In genomic region chr10:93073539-93074136, GRCh38 we compare ENCODE assay signal across 8 cellular contexts. TPM values are rescaled to one million over a fixed set of nuclear protein-coding genes. Genes with fewer than 3 reads are reported as not detected.
DNase-seq lines count a peak whose midpoint lies in the region; ATAC-seq and TF ChIP-seq lines count a peak whose summit lies in the region.

A gene with protein sequence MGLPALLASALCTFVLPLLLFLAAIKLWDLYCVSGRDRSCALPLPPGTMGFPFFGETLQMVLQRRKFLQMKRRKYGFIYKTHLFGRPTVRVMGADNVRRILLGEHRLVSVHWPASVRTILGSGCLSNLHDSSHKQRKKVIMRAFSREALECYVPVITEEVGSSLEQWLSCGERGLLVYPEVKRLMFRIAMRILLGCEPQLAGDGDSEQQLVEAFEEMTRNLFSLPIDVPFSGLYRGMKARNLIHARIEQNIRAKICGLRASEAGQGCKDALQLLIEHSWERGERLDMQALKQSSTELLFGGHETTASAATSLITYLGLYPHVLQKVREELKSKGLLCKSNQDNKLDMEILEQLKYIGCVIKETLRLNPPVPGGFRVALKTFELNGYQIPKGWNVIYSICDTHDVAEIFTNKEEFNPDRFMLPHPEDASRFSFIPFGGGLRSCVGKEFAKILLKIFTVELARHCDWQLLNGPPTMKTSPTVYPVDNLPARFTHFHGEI (plus strand): TSS chr10:93073893. CDS start chr10:93073935, 42 bp downstream.

- no peak for TF ChIP-seq CTCF in tibial artery (IDR thresholded peaks at IDR 0.05)

- peaks cover 0 to 69% of the 10 kb centered on the region in 2 donors for H3K27me3 ChIP-seq in tibial artery

- no peaks in the 10 kb centered on the region for H3K9me3 ChIP-seq in tibial artery

- H3K27ac ChIP-seq in tibial artery: no peak within 1 kb of the TSS

- no peaks in the 10 kb centered on the region for H3K36me3 ChIP-seq in tibial artery

- peak; percentile 62 for DNase-seq in activated CD8-positive, alpha-beta memory T cell treated with anti-CD3 and anti-CD28 coated beads for 24 hours
- DNase-seq in activated CD8-positive, alpha-beta memory T cell treated with anti-CD3 and anti-CD28 coated beads, Interleukin-2, amount 50 U/mL, for 4 hours: no peak
- peak; percentile 36 to 47 for DNase-seq in activated T-cell treated with anti-CD3 and anti-CD28 coated beads, Interleukin-2, amount 50 U/mL, for 48 hours
- DNase-seq in left lobe of liver (ENCODE audit: low spot score) (peak; percentile 69), tibial artery (no peak), cerebellar cortex (ENCODE audit: low spot score) (no peak), NCI-H1436 treated with DMSO at 0.1 percent for 48 hours (lab: John Stamatoyannopoulos, UW) (no peak)

- intact Hi-C loops in tibial artery (cut with DNase I; ENCODE audit: low total_unique reads): no loop called here

- H3K4me3 ChIP-seq in tibial artery: peak within 1 kb of the TSS; percentile 36 to 55

- ATAC-seq in left lobe of liver (peak; percentile 48), GM18519 (IDR thresholded peaks at IDR 0.05; ENCODE audit: low FRiP score, unreplicated experiment) (no peak)

- peaks cover 0 to 44% (median 42%) of the 10 kb centered on the region in 4 donors for H3K4me1 ChIP-seq in tibial artery

RNA-seq across cellular contexts. Expression of the gene that starts here (rescaled TPM):
- 16.2 TPM for total RNA-seq in left lobe of liver

Comparison
In these comparisons a context has a peak if more than half of its experiments do, and no peak if none do; other contexts are left out.
1. DNase-seq: peak in activated CD8-positive, alpha-beta memory T cell treated with anti-CD3 and anti-CD28 coated beads for 24 hours (single experiment), activated T-cell treated with anti-CD3 and anti-CD28 coated beads, Interleukin-2, amount 50 U/mL, for 48 hours (2 of 2) and left lobe of liver (single experiment); none in activated CD8-positive, alpha-beta memory T cell treated with anti-CD3 and anti-CD28 coated beads, Interleukin-2, amount 50 U/mL, for 4 hours (single experiment), tibial artery (0 of 2), cerebellar cortex (single experiment) and NCI-H1436 treated with DMSO at 0.1 percent for 48 hours (single experiment).